In genomic region chr5:643351-643801, GRCh38 we compare ENCODE assay signal across 12 cellular contexts. TPM values are rescaled to one million over a fixed set of nuclear protein-coding genes. Genes with fewer than 3 reads are reported as not detected.
DNase-seq lines count a peak whose midpoint lies in the region; ATAC-seq, FAIRE-seq and TF ChIP-seq lines count a peak whose summit lies in the region.
"Had no signal": no experiment of that assay in that cellular context is flagged by ENCODE, and none has a peak within 500 bp of the region (broad histone marks: within the 10 kb centered on the region; RNA-seq: fewer than 3 reads in every experiment).

No MANE protein-coding gene starts in this region.

- no peak for TF ChIP-seq POLR2A in GM12892 (IDR thresholded peaks at IDR 0.05; ENCODE audit: low read depth, low read length)
- no peak for TF ChIP-seq POLR2A in stomach (IDR thresholded peaks at IDR 0.05)

- TF ChIP-seq EP300 in stomach (IDR thresholded peaks at IDR 0.05) = no peak

- intact Hi-C loops in stomach (cut with DNase I; ENCODE audit: low total_unique reads) = no loop called here

- H3K36me3 ChIP-seq in stomach = peaks cover 12 to 92% (median 88%) of the 10 kb centered on the region in 4 donors

- H3K4me1 ChIP-seq in stomach = no peaks in the 10 kb centered on the region

- no peak overlapping the region for H3K4me3 ChIP-seq in stomach

- no peaks in the 10 kb centered on the region for H3K9me3 ChIP-seq in stomach
- H3K9me3 ChIP-seq: SK-N-SH had no signal

- no peak overlapping the region for H3K27ac ChIP-seq in stomach

- H3K27me3 ChIP-seq in stomach = no peaks in the 10 kb centered on the region

- ATAC-seq in GM21390 (IDR thresholded peaks at IDR 0.05; ENCODE audit: unreplicated experiment) = peak; percentile 36
- ATAC-seq in HG03432 (IDR thresholded peaks at IDR 0.05; ENCODE audit: unreplicated experiment) = peak; percentile 40
- peak; percentile 8 for ATAC-seq in esophagus mucosa
- ATAC-seq: activated CD8-positive, alpha-beta T cell treated with anti-CD3 and anti-CD28 coated beads for 36 hours; naive thymus-derived CD4-positive, alpha-beta T cell had no signal

- WGBS in stomach, 5 donors = 93 to 95% (median 94%) methylated on average over 14 to 21 of the region's 21 CpGs

- DNase-seq in GM12892 (ENCODE audit: insufficient read length) (peak; percentile 42), HuH-7.5 (ENCODE audit: low spot score) (no peak), NCI-H748 (lab: John Stamatoyannopoulos, UW; ENCODE audit: unreplicated experiment) (no peak), GM03348 (ENCODE audit: low spot score) (no peak), stomach (no peak)
- DNase-seq: activated CD8-positive, alpha-beta T cell treated with anti-CD3 and anti-CD28 coated beads for 36 hours; naive thymus-derived CD4-positive, alpha-beta T cell; NCI-H2029; SK-N-SH had no signal

- no peak for TF ChIP-seq CTCF in stomach (IDR thresholded peaks at IDR 0.05)

- FAIRE-seq in GM12892 (lab: Jason Lieb, UNC) = no peak

RNA-seq across cellular contexts. Expression of gene CEP72, which starts 31.2 kb away (rescaled TPM):
- 7.8 TPM for polyA plus RNA-seq in GM12892 (2012; ENCODE audit: missing spikeins)
- 8.2 TPM for total RNA-seq in esophagus mucosa
- total RNA-seq in stomach = 10 to 100 TPM in 1 of 5 donors, 1 to 10 TPM in 3, under 1 TPM in 1; 0.14 to 11.1 (median 2.2) TPM
- 1 to 10 TPM in 2 of 3 donors, under 1 TPM in 1; 0.46 to 3.6 (median 2.1) TPM for polyA plus RNA-seq in stomach

RNA-seq across cellular contexts. Expression of gene TPPP, which starts 49.8 kb away (rescaled TPM):
- 0.40 TPM for polyA plus RNA-seq in GM12892 (2012; ENCODE audit: missing spikeins)
- total RNA-seq in esophagus mucosa (3.3 TPM), stomach (10 to 100 TPM in 1 of 5 donors, 1 to 10 TPM in 4; 2.4 to 11.0 (median 5.2) TPM)
- 1 to 10 TPM; 1.2 to 1.7 (median 1.3) TPM for polyA plus RNA-seq in stomach
